ENCODE assay signal across 23 cellular contexts in genomic region chr19:18517606-18518005, GRCh38.
"Had no signal": no experiment of that assay in that cellular context is flagged by ENCODE, and none has a peak within 500 bp of the region (broad histone marks: within the 10 kb centered on the region; RNA-seq: fewer than 3 reads in every experiment).

No MANE protein-coding gene starts in this region.

- H3K27me3 ChIP-seq: hepatocyte, tibial artery had no signal

- H3K36me3 Mint-ChIP-seq: activated naive CD8-positive, alpha-beta T cell treated with anti-CD3 and anti-CD28 coated beads, Interleukin-2, amount 10 ng/mL, durations not matched to agents 7 days and 5 days; immature natural killer cell; naive B cell had no signal

- H3K27me3 Mint-ChIP-seq: activated CD4-positive, alpha-beta memory T cell treated with anti-CD3 and anti-CD28 coated beads, Interleukin-2, amount 10 ng/mL, durations not matched to agents 7 days and 5 days; activated naive CD8-positive, alpha-beta T cell treated with anti-CD3 and anti-CD28 coated beads, Interleukin-2, amount 10 ng/mL, durations not matched to agents 7 days and 5 days; naive B cell; progenitor cell of endocrine pancreas; stimulated activated naive CD8-positive, alpha-beta T cell treated with anti-CD3 and anti-CD28 coated beads, Interleukin-15, amount 100 ng/mL, for 72 hours had no signal

- H3K4me3 ChIP-seq: hepatocyte, lower lobe of right lung, tibial artery had no signal

- H3K9me3 ChIP-seq: lower lobe of right lung, tibial artery had no signal

- H3K36me3 ChIP-seq: lower lobe of right lung, tibial artery had no signal

- H3K27ac Mint-ChIP-seq: activated CD4-positive, alpha-beta memory T cell treated with anti-CD3 and anti-CD28 coated beads, Interleukin-2, amount 10 ng/mL, durations not matched to agents 7 days and 5 days; activated naive CD8-positive, alpha-beta T cell treated with anti-CD3 and anti-CD28 coated beads, Interleukin-2, amount 10 ng/mL, durations not matched to agents 7 days and 5 days; activated T-helper 2 cell treated with anti-CD3 and anti-CD28 coated beads, Interferon-gamma antibody, Interleukin-2, Interleukin-4, amounts not matched to agents 10 μg/mL and 5 μg/mL and 100 μg/mL, durations not matched to agents 14 hours and 24 hours and 36 hours; progenitor cell of endocrine pancreas; stimulated activated naive CD8-positive, alpha-beta T cell treated with anti-CD3 and anti-CD28 coated beads, Interleukin-15, amount 100 ng/mL, for 72 hours; T-helper 1 cell treated with Interleukin-12 subunit alpha and Interleukin-12 subunit beta and Interleukin-4 antibody, amounts not matched to agents 30 μg/mL and 1 μg/mL, for 36 hours had no signal

- H3K9me3 Mint-ChIP-seq: activated CD4-positive, alpha-beta memory T cell treated with anti-CD3 and anti-CD28 coated beads, Interleukin-2, amount 10 ng/mL, durations not matched to agents 7 days and 5 days; activated naive CD8-positive, alpha-beta T cell treated with anti-CD3 and anti-CD28 coated beads, Interleukin-2, amount 10 ng/mL, durations not matched to agents 7 days and 5 days; activated T-helper 2 cell treated with anti-CD3 and anti-CD28 coated beads, Interferon-gamma antibody, Interleukin-2, Interleukin-4, amounts not matched to agents 10 μg/mL and 5 μg/mL and 100 μg/mL, durations not matched to agents 14 hours and 24 hours and 36 hours; immature natural killer cell; naive B cell; stimulated activated naive CD8-positive, alpha-beta T cell treated with anti-CD3 and anti-CD28 coated beads, Interleukin-15, amount 100 ng/mL, for 72 hours; T-helper 1 cell treated with Interleukin-12 subunit alpha and Interleukin-12 subunit beta and Interleukin-4 antibody, amounts not matched to agents 30 μg/mL and 1 μg/mL, for 36 hours had no signal

- H2AFZ ChIP-seq: hepatocyte had no signal

- H3K4me2 ChIP-seq: hepatocyte had no signal

- DNase-seq: activated CD4-positive, alpha-beta memory T cell treated with anti-CD3 and anti-CD28 coated beads, Interleukin-2, amount 10 ng/mL, durations not matched to agents 7 days and 5 days; activated CD4-positive, alpha-beta T cell treated with anti-CD3 and anti-CD28 coated beads for 48 hours; activated CD4-positive, CD25-positive, alpha-beta regulatory T cell; activated naive CD4-positive, alpha-beta T cell treated with Interleukin-2 at 50 U/mL for 16 hours; activated naive CD8-positive, alpha-beta T cell treated with anti-CD3 and anti-CD28 coated beads, Interleukin-2, amount 10 ng/mL, durations not matched to agents 7 days and 5 days; amygdala; effector memory CD4-positive, alpha-beta T cell; foreskin melanocyte; glutamatergic neuron; immature natural killer cell; lower lobe of right lung; mesendoderm; naive B cell; stimulated activated CD4-positive, alpha-beta T cell treated with anti-CD3 and anti-CD28 coated beads, Interleukin-12 subunit alpha, Interleukin-12 subunit beta, amount 100 ng/mL, for 4 hours; stimulated activated CD4-positive, alpha-beta T cell treated with anti-CD3 and anti-CD28 coated beads, Interleukin-4, amount 100 ng/mL, for 4 hours; stimulated activated naive CD8-positive, alpha-beta T cell treated with anti-CD3 and anti-CD28 coated beads, Interleukin-15, amount 100 ng/mL, for 72 hours; tibial artery had no signal

- H3K4me3 Mint-ChIP-seq: activated CD4-positive, alpha-beta memory T cell treated with anti-CD3 and anti-CD28 coated beads, Interleukin-2, amount 10 ng/mL, durations not matched to agents 7 days and 5 days; activated naive CD8-positive, alpha-beta T cell treated with anti-CD3 and anti-CD28 coated beads, Interleukin-2, amount 10 ng/mL, durations not matched to agents 7 days and 5 days; immature natural killer cell; stimulated activated naive CD8-positive, alpha-beta T cell treated with anti-CD3 and anti-CD28 coated beads, Interleukin-15, amount 100 ng/mL, for 72 hours; T-helper 1 cell treated with Interleukin-12 subunit alpha and Interleukin-12 subunit beta and Interleukin-4 antibody, amounts not matched to agents 30 μg/mL and 1 μg/mL, for 36 hours had no signal

- ATAC-seq: esophagus mucosa; left lobe of liver; lower lobe of right lung; stimulated activated naive CD8-positive, alpha-beta T cell treated with anti-CD3 and anti-CD28 coated beads, Interleukin-15, amount 100 ng/mL, for 72 hours had no signal
